Comparison of ENCODE assay signal across 18 cellular contexts in the genomic region with DNA sequence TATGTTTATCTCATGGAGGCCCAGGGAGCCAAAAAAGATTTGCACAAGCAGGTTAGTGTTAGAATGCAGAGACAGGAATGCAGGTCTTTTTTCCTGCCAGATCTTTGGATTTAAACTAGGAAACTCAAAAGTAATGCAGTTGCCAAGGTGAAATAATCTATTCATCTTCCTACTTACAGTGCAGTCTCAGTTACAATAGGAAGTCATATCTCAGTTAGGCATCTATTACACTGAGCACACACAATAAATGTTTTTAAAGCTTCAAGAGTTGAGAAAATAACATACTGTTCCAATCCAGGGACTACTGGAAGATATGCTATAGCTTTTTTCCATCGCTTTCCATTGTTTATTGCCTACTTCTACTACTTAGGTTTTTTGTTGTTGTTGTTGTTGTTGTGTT.
DNase-seq lines count a peak whose midpoint lies in the region; ATAC-seq, FAIRE-seq and TF ChIP-seq lines count a peak whose summit lies in the region.
"Had no signal": no experiment of that assay in that cellular context is flagged by ENCODE, and none has a peak within 500 bp of the region (broad histone marks: within the 10 kb centered on the region; RNA-seq: fewer than 3 reads in every experiment).

No MANE protein-coding gene starts in this region.

- ATAC-seq in left ventricle myocardium superior (no peak), GM18498 (IDR thresholded peaks at IDR 0.05; ENCODE audit: unreplicated experiment) (no peak)
- ATAC-seq: GM23338 had no signal

- H3K4me3 ChIP-seq in cardiac muscle cell: no peak overlapping the region
- H3K4me3 ChIP-seq in bronchial epithelial cell (ENCODE audit: low read depth, low read length): no peak overlapping the region
- H3K4me3 ChIP-seq: BLaER1, GM23338 had no signal

- no peak overlapping the region for H3K4me3 Mint-ChIP-seq in nephron
- H3K4me3 Mint-ChIP-seq: CD8-positive, alpha-beta memory T cell; GM23338 had no signal

- FAIRE-seq in bronchial epithelial cell (lab: Jason Lieb, UNC): peak; percentile 85
- FAIRE-seq: GM12892 had no signal

- H3K9me3 Mint-ChIP-seq in nephron: no peaks in the 10 kb centered on the region
- H3K9me3 Mint-ChIP-seq: GM23338 had no signal

- DNase-seq in cardiac muscle cell (ENCODE audit: low read depth in 1 of 2, low spot score in 1 of 2) (no peak), left ventricle myocardium superior (no peak), bronchial epithelial cell (ENCODE audit: low read depth) (no peak), hypothalamus (lab: John Stamatoyannopoulos, UW) (no peak)
- DNase-seq in stimulated activated CD4-positive, alpha-beta T cell treated with anti-CD3 and anti-CD28 coated beads, Interleukin-12 subunit alpha, Interleukin-12 subunit beta, amount 100 ng/mL, for 4 hours: no peak
- DNase-seq: 8988T; AML-193; Caco-2; CD8-positive, alpha-beta memory T cell; DND-41; GDM1; H7; IMR-90 had no signal

- no peaks in the 10 kb centered on the region for H3K27me3 Mint-ChIP-seq in nephron (ENCODE audit: low read depth)

- H3K27me3 ChIP-seq in cardiac muscle cell: no peaks in the 10 kb centered on the region
- H3K27me3 ChIP-seq in bronchial epithelial cell (ENCODE audit: control insufficient read depth, insufficient read depth, low read length): no peaks in the 10 kb centered on the region
- H3K27me3 ChIP-seq: BLaER1 had no signal

- H3K4me1 ChIP-seq in cardiac muscle cell (ENCODE audit: low read depth): peaks cover 27% of the 10 kb centered on the region
- H3K4me1 ChIP-seq: BLaER1, Caco-2 had no signal

- no peaks in the 10 kb centered on the region for H3K9me3 ChIP-seq in cardiac muscle cell (ENCODE audit: low read depth)
- H3K9me3 ChIP-seq: BLaER1, Caco-2 had no signal

- H3K36me3 ChIP-seq in cardiac muscle cell (no peaks in the 10 kb centered on the region), bronchial epithelial cell (ENCODE audit: control insufficient read depth, insufficient read depth, low read length) (no peaks in the 10 kb centered on the region)
- H3K36me3 ChIP-seq: BLaER1 had no signal

- H3K27ac ChIP-seq in cardiac muscle cell: peak overlapping the region; percentile 63
- H3K27ac ChIP-seq: BLaER1 had no signal

- H3K36me3 Mint-ChIP-seq in nephron (ENCODE audit: low read depth): no peaks in the 10 kb centered on the region
- H3K36me3 Mint-ChIP-seq: CD8-positive, alpha-beta memory T cell had no signal

- TF ChIP-seq CTCF in cardiac muscle cell (IDR thresholded peaks at IDR 0.05; ENCODE audit: low read depth, low read length): no peak
- TF ChIP-seq CTCF in bronchial epithelial cell (IDR thresholded peaks at IDR 0.05; ENCODE audit: insufficient read depth, low read length, severe bottlenecking): no peak
- no peak for TF ChIP-seq CTCF in nephron (IDR thresholded peaks at IDR 0.05; ENCODE audit: unreplicated experiment in 3 of 3)

- H3K4me1 Mint-ChIP-seq in nephron: peaks cover 58% of the 10 kb centered on the region
- H3K4me1 Mint-ChIP-seq: CD8-positive, alpha-beta memory T cell had no signal

- H3K27ac Mint-ChIP-seq in nephron: peak overlapping the region in 2 of 3 experiments; percentile 64 to 74
- H3K27ac Mint-ChIP-seq: CD8-positive, alpha-beta memory T cell; GM23338 had no signal

- intact Hi-C loops in left ventricle myocardium superior (cut with micrococcal nuclease): no loop called here
